ENCODE assay signal across 14 cellular contexts in genomic region chr3:121658716-121659435, GRCh38. TPM values are rescaled to one million over a fixed set of nuclear protein-coding genes. Genes with fewer than 3 reads are reported as not detected.
DNase-seq lines count a peak whose midpoint lies in the region; ATAC-seq and TF ChIP-seq lines count a peak whose summit lies in the region.
"Had no signal": no experiment of that assay in that cellular context is flagged by ENCODE, and none has a peak within 500 bp of the region (broad histone marks: within the 10 kb centered on the region; RNA-seq: fewer than 3 reads in every experiment).

No MANE protein-coding gene starts in this region.

- H3K79me2 ChIP-seq in DND-41 (ENCODE audit: insufficient read depth, low read length): peaks cover 31% of the 10 kb centered on the region
- no peaks in the 10 kb centered on the region for H3K79me2 ChIP-seq in hepatocyte

- H3K4me2 ChIP-seq in DND-41 (ENCODE audit: insufficient read depth, low read length): peak overlapping the region; percentile 66
- H3K4me2 ChIP-seq in hepatocyte: no peak overlapping the region

- intact Hi-C loops in psoas muscle (cut with DNase I): no loop called here

- H2AFZ ChIP-seq in DND-41 (ENCODE audit: low read depth, low read length): no peak overlapping the region
- H2AFZ ChIP-seq in hepatocyte: no peak overlapping the region

- WGBS in psoas muscle, 3 donors: 59 to 72% (median 68%) methylated on average over 6 of the region's 6 CpGs
- WGBS in hepatocyte (ENCODE audit: low lambda C conversion rate, missing lambda C conversion rate): 92% methylated on average over 6 of the region's 6 CpGs

- H3K9me3 ChIP-seq in DND-41 (ENCODE audit: insufficient read depth, low read length, severe bottlenecking): no peaks in the 10 kb centered on the region
- no peaks in the 10 kb centered on the region for H3K9me3 ChIP-seq in psoas muscle
- no peaks in the 10 kb centered on the region for H3K9me3 ChIP-seq in hepatocyte (ENCODE audit: low read depth)

- peak overlapping the region; percentile 92 to 98 (median 96) for H3K4me3 Mint-ChIP-seq in IgD-negative memory B cell
- peak overlapping the region; percentile 98 for H3K4me3 Mint-ChIP-seq in activated naive CD8-positive, alpha-beta T cell treated with anti-CD3 and anti-CD28 coated beads, Interleukin-2, amount 50 U/mL, for 24 hours
- H3K4me3 Mint-ChIP-seq: brain had no signal

- H3K4me1 Mint-ChIP-seq in IgD-negative memory B cell: peaks cover 35 to 61% (median 42%) of the 10 kb centered on the region in 3 donors
- H3K4me1 Mint-ChIP-seq in activated naive CD8-positive, alpha-beta T cell treated with anti-CD3 and anti-CD28 coated beads, Interleukin-2, amount 50 U/mL, for 24 hours: peaks cover 70% of the 10 kb centered on the region

- H4K20me1 ChIP-seq in DND-41 (ENCODE audit: insufficient read depth, low read length) (no peaks in the 10 kb centered on the region), hepatocyte (ENCODE audit: insufficient read depth, poor library complexity, severe bottlenecking) (no peaks in the 10 kb centered on the region)

- H3K4me1 ChIP-seq in DND-41 (ENCODE audit: insufficient read depth, low read length) (peaks cover 52% of the 10 kb centered on the region), psoas muscle (no peaks in the 10 kb centered on the region), hepatocyte (ENCODE audit: insufficient read depth) (no peaks in the 10 kb centered on the region)

- H3K9me3 Mint-ChIP-seq in IgD-negative memory B cell: peaks cover 1 to 5% (median 2%) of the 10 kb centered on the region in 3 donors
- peaks cover 5% of the 10 kb centered on the region for H3K9me3 Mint-ChIP-seq in activated naive CD8-positive, alpha-beta T cell treated with anti-CD3 and anti-CD28 coated beads, Interleukin-2, amount 50 U/mL, for 24 hours
- H3K9me3 Mint-ChIP-seq: brain had no signal

- H3K9me2 ChIP-seq in hepatocyte (replicated peaks; ENCODE audit: insufficient read depth): no peaks in the 10 kb centered on the region

- peaks cover 12% of the 10 kb centered on the region for H3K36me3 Mint-ChIP-seq in IgD-negative memory B cell
- H3K36me3 Mint-ChIP-seq in activated naive CD8-positive, alpha-beta T cell treated with anti-CD3 and anti-CD28 coated beads, Interleukin-2, amount 50 U/mL, for 24 hours (ENCODE audit: low read depth): peaks cover 57% of the 10 kb centered on the region
- H3K36me3 Mint-ChIP-seq: brain had no signal

- peak overlapping the region; percentile 93 to 100 (median 94) for H3K27ac Mint-ChIP-seq in IgD-negative memory B cell
- peak overlapping the region; percentile 99 for H3K27ac Mint-ChIP-seq in activated naive CD8-positive, alpha-beta T cell treated with anti-CD3 and anti-CD28 coated beads, Interleukin-2, amount 50 U/mL, for 24 hours
- H3K27ac Mint-ChIP-seq: brain had no signal

- no peak for ATAC-seq in DND-41 (ENCODE audit: insufficient read depth, low read depth)
- ATAC-seq in activated naive CD8-positive, alpha-beta T cell treated with anti-CD3 and anti-CD28 coated beads, Interleukin-2, amount 50 U/mL, for 24 hours: no peak
- ATAC-seq in psoas muscle: no peak
- no peak for ATAC-seq in HG02678 (IDR thresholded peaks at IDR 0.05; ENCODE audit: unreplicated experiment)
- ATAC-seq: left colon had no signal

- H3K27me3 ChIP-seq in DND-41 (ENCODE audit: insufficient read depth, low read length, poor library complexity): no peaks in the 10 kb centered on the region
- H3K27me3 ChIP-seq in psoas muscle (ENCODE audit: insufficient read depth in 3 of 3, low read length in 2 of 3): no peaks in the 10 kb centered on the region
- no peaks in the 10 kb centered on the region for H3K27me3 ChIP-seq in hepatocyte

- H3K9ac ChIP-seq in DND-41 (ENCODE audit: low read depth, low read length): peak overlapping the region; percentile 67; the same call in 1 of the 2 replicates

- TF ChIP-seq CTCF in DND-41 (IDR thresholded peaks at IDR 0.05; ENCODE audit: borderline replicate concordance, extremely low read depth, low read length, poor library complexity, severe bottlenecking) (no peak), psoas muscle (IDR thresholded peaks at IDR 0.05) (no peak), hepatocyte (IDR thresholded peaks at IDR 0.05; ENCODE audit: poor library complexity) (no peak)

- H3K36me3 ChIP-seq in DND-41 (ENCODE audit: insufficient read depth, low read length): peaks cover 48% of the 10 kb centered on the region
- H3K36me3 ChIP-seq in psoas muscle (ENCODE audit: insufficient read depth in 1 of 2, low read depth in 1 of 2): peaks cover 0 to 9% of the 10 kb centered on the region in 2 donors
- no peaks in the 10 kb centered on the region for H3K36me3 ChIP-seq in hepatocyte (replicated peaks; ENCODE audit: insufficient read depth, low read depth)

- DNase-seq in DND-41: no peak
- no peak for DNase-seq in activated naive CD8-positive, alpha-beta T cell treated with anti-CD3 and anti-CD28 coated beads, Interleukin-2, amount 50 U/mL, for 24 hours
- DNase-seq in psoas muscle: no peak
- DNase-seq in hepatocyte (ENCODE audit: low spot score): no peak
- no peak for DNase-seq in anterior cingulate cortex (lab: John Stamatoyannopoulos, UW)
- DNase-seq: COR-L47, left colon, NCI-H1436 treated with DMSO at 0.1 percent for 48 hours, NCI-H524, substantia nigra, T1000 had no signal

- H3K27me3 Mint-ChIP-seq in IgD-negative memory B cell: no peaks in the 10 kb centered on the region
- no peaks in the 10 kb centered on the region for H3K27me3 Mint-ChIP-seq in activated naive CD8-positive, alpha-beta T cell treated with anti-CD3 and anti-CD28 coated beads, Interleukin-2, amount 50 U/mL, for 24 hours

- H3K27ac ChIP-seq in DND-41 (ENCODE audit: low read length): no peak overlapping the region; the same call in 1 of the 2 replicates
- H3K27ac ChIP-seq in psoas muscle: no peak overlapping the region
- no peak overlapping the region for H3K27ac ChIP-seq in hepatocyte

- H3K4me3 ChIP-seq in DND-41 (ENCODE audit: low read depth in 1 of 2, low read length in 2 of 2): peak overlapping the region in 1 of 2 experiments; percentile 77; a peak in 2 of 4 replicates
- peak overlapping the region; percentile 28 for H3K4me3 ChIP-seq in psoas muscle
- H3K4me3 ChIP-seq in hepatocyte: no peak overlapping the region

RNA-seq across cellular contexts. Expression of gene HCLS1, which starts 1.8 kb away (rescaled TPM):
- polyA plus RNA-seq in IgD-negative memory B cell (468 TPM), psoas muscle (1 to 10 TPM; 2.8 to 6.9 (median 2.9) TPM), hepatocyte (1.1 TPM in 1 of 2 replicates, not detected in the other)
- total RNA-seq in psoas muscle (1 to 10 TPM; 6.9 to 9.9 (median 8.3) TPM), hepatocyte (1.3 TPM in 2 replicates)

Comparison
In these comparisons a context has a peak if more than half of its experiments do, and no peak if none do; other contexts are left out.
1. RNA of gene HCLS1, which starts 1.8 kb away (polyA plus RNA-seq): 468 TPM in IgD-negative memory B cell (single experiment); 2.8 to 6.9 TPM in psoas muscle and 1.1 TPM in hepatocyte; every median in the first group is over 10 times any median in the second.